2 cellular contexts compared by ENCODE assay signal in the genomic region with DNA sequence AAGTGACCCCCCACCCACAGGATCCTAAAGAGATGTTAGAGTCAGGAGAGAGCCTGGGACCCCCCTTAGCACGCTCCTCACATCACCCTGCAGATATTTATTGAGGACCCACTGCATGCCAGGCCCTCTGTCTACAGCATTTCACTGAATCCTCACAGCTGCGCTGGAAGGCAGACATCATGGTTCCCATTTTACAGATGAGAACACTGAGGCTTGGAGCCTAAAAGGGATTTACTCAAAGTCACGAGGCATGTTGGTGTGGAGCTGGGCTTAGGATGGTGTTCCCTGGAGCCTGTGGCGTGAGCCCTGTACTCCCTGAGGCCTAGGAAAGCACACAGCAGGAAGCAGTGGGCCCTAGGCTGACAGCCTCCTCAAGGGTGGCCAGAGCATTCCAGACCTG.
A peak's percentile ranks its signal among the peaks of the same experiment; 100 is the strongest.
TF ChIP-seq lines count a peak whose summit lies in the region.

No MANE protein-coding gene starts in this region.

TF ChIP-seq in HepG2, 621 proteins besides CTCF, POLR2A, EP300 and RAD21:
- TF ChIP-seq ZNF468 (CRISPR knock-in tag; IDR thresholded peaks at IDR 0.05) (no peak), ISL2 (CRISPR knock-in tag; IDR thresholded peaks at IDR 0.05) (no peak), ZNF629 (CRISPR knock-in tag; conservative IDR thresholded peaks at IDR 0.05) (peak; percentile 74), ZSCAN22 (CRISPR knock-in tag; IDR thresholded peaks at IDR 0.05) (no peak)

TF ChIP-seq in H1, 55 proteins besides CTCF, POLR2A, EP300 and RAD21:
- TF ChIP-seq KDM5A (IDR thresholded peaks at IDR 0.05; ENCODE audit: low read length) (no peak), KDM1A (IDR thresholded peaks at IDR 0.05; ENCODE audit: borderline replicate concordance, low read length) (peak; percentile 78; the same call in 1 of the 2 replicates)
